In genomic region chr3:76051145-76051544, GRCh38 we compare ENCODE assay signal across 24 cellular contexts.
"Had no signal": no experiment of that assay in that cellular context is flagged by ENCODE, and none has a peak within 500 bp of the region (broad histone marks: within the 10 kb centered on the region; RNA-seq: fewer than 3 reads in every experiment).

No MANE protein-coding gene starts in this region.

- FAIRE-seq: endothelial cell of umbilical vein, kidney had no signal

- H3K4me3 ChIP-seq: adrenal gland, esophagus squamous epithelium, gastrocnemius medialis, neural progenitor cell, psoas muscle, suprapubic skin, tibial artery, upper lobe of right lung had no signal

- DNase-seq: activated CD4-positive, alpha-beta T cell treated with anti-CD3 and anti-CD28 coated beads for 4 hours; activated CD4-positive, alpha-beta T cell treated with anti-CD3 and anti-CD28 coated beads, Interleukin-2, amount 50 U/mL, for 4 hours; activated effector memory CD4-positive, alpha-beta T cell treated with Interleukin-2 at 50 U/mL for 16 hours; activated naive CD4-positive, alpha-beta T cell treated with Interleukin-2 at 50 U/mL for 16 hours; activated T-cell treated with anti-CD3 and anti-CD28 coated beads for 4 hours; adrenal gland; aorta; caudate nucleus; esophagus squamous epithelium; gastrocnemius medialis; hippocampal formation; kidney; midbrain; naive thymus-derived CD8-positive, alpha-beta T cell; occipital lobe; psoas muscle; right cardiac atrium; stimulated activated naive CD4-positive, alpha-beta T cell; tibial artery; upper lobe of right lung had no signal

- H3K27ac ChIP-seq: adrenal gland, esophagus squamous epithelium, gastrocnemius medialis, neural progenitor cell, parathyroid adenoma, psoas muscle, suprapubic skin, tibial artery, upper lobe of right lung had no signal

- H3K27me3 ChIP-seq: adrenal gland, esophagus squamous epithelium, gastrocnemius medialis, neural progenitor cell, suprapubic skin, tibial artery, upper lobe of right lung had no signal

- H3K36me3 ChIP-seq: adrenal gland, esophagus squamous epithelium, gastrocnemius medialis, neural progenitor cell, suprapubic skin, tibial artery, upper lobe of right lung had no signal

- H3K9ac ChIP-seq: neural progenitor cell, parathyroid adenoma had no signal

- H3K4me1 ChIP-seq: adrenal gland, esophagus squamous epithelium, gastrocnemius medialis, neural progenitor cell, psoas muscle, suprapubic skin, upper lobe of right lung had no signal

- H3K79me2 ChIP-seq: parathyroid adenoma had no signal

- H3K4me2 ChIP-seq: neural progenitor cell had no signal

- ATAC-seq: gastrocnemius medialis; naive thymus-derived CD8-positive, alpha-beta T cell; psoas muscle; right cardiac atrium; upper lobe of right lung had no signal

- H2AFZ ChIP-seq: neural progenitor cell, parathyroid adenoma had no signal

- H3K9me3 ChIP-seq: adrenal gland, esophagus squamous epithelium, gastrocnemius medialis, psoas muscle, suprapubic skin, tibial artery, upper lobe of right lung had no signal
